ENCODE assay signal across 42 cellular contexts in genomic region chr17:58236394-58236793, GRCh38. TPM values are rescaled to one million over a fixed set of nuclear protein-coding genes. Genes with fewer than 3 reads are reported as not detected.
"Had no signal": no experiment of that assay in that cellular context is flagged by ENCODE, and none has a peak within 500 bp of the region (broad histone marks: within the 10 kb centered on the region; RNA-seq: fewer than 3 reads in every experiment).

No MANE protein-coding gene starts in this region.

- H3K4me3 ChIP-seq: cardiac muscle cell, PC-9 had no signal

- H3K9ac ChIP-seq: KMS-11 had no signal

- FAIRE-seq: RCC 7860 had no signal

- ATAC-seq: activated T-cell treated with anti-CD3 and anti-CD28 coated beads, Interleukin-2, amount 50 U/mL, for 72 hours; activated T-helper 17 cell treated with anti-CD3 and anti-CD28 coated beads, Interleukin-2, amount 50 U/mL, for 72 hours; Right ventricle myocardium inferior had no signal

- H2AFZ ChIP-seq: PC-9 had no signal

- H3K36me3 ChIP-seq: brain microvascular endothelial cell, cardiac muscle cell had no signal

- H3K4me2 ChIP-seq: KMS-11, PC-9 had no signal

- H3K27ac ChIP-seq: brain microvascular endothelial cell, cardiac muscle cell, KMS-11, PC-9, RWPE1, VCaP had no signal

- DNase-seq: activated B cell treated with CpG ODN at 0.5 μM for 24 hours; activated CD4-positive, alpha-beta memory T cell treated with anti-CD3 and anti-CD28 coated beads for 36 hours; activated CD4-positive, alpha-beta T cell treated with anti-CD3 and anti-CD28 coated beads for 4 hours; activated CD4-positive, alpha-beta T cell treated with anti-CD3 and anti-CD28 coated beads, Interleukin-2, amount 50 U/mL, for 1 hour; activated CD4-positive, CD25-positive, alpha-beta regulatory T cell treated with anti-CD3 and anti-CD28 coated beads, Interleukin-2, amount 50 U/mL, for 72 hours; activated effector memory CD4-positive, alpha-beta T cell treated with anti-CD3 and anti-CD28 coated beads, Interleukin-2, amount 50 U/mL, for 16 hours; activated naive CD4-positive, alpha-beta T cell; activated naive CD4-positive, alpha-beta T cell treated with anti-CD3 and anti-CD28 coated beads, Interleukin-2, amount 50 U/mL, for 16 hours; activated naive CD8-positive, alpha-beta T cell treated with anti-CD3 and anti-CD28 coated beads for 36 hours; activated T-cell treated with anti-CD3 and anti-CD28 coated beads, Interleukin-2, amount 50 U/mL, for 1 hour; activated T-cell treated with anti-CD3 and anti-CD28 coated beads, Interleukin-2, amount 50 U/mL, for 72 hours; amniotic stem cell; aorta; brain microvascular endothelial cell; MM.1S; MV-4-11; NCI-H1092; NCI-H1417; NCI-H146; NCI-H187; NCI-H2029 treated with DMSO at 0.1 percent for 48 hours; NCI-H2107; NCI-H2171; NCI-H510A; NCI-H526; NCI-H748 treated with DMSO at 0.1 percent for 48 hours; NK-92 treated with Interleukin-12 subunit alpha and Interleukin-12 subunit beta, amount 100 ng/mL, for 24 hours; PC-9; SIG-M5; SW 1271; T-helper 1 cell; T-helper 2 cell; T-helper 9 cell had no signal

RNA-seq across cellular contexts. Expression of gene LPO, which starts 2.0 kb away (rescaled TPM):
- total RNA-seq: activated B cell treated with CpG ODN at 0.5 μM for 24 hours; activated CD4-positive, alpha-beta memory T cell treated with anti-CD3 and anti-CD28 coated beads for 36 hours; activated CD8-positive, alpha-beta memory T cell treated with anti-CD3 and anti-CD28 coated beads for 36 hours; activated naive CD8-positive, alpha-beta T cell treated with anti-CD3 and anti-CD28 coated beads for 36 hours; aorta; cardiac muscle cell; LHCN-M2; PC-9; Right ventricle myocardium inferior had no signal
- polyA plus RNA-seq: aorta, cardiac muscle cell had no signal

RNA-seq across cellular contexts. Expression of gene EPX, which starts 43.9 kb away (rescaled TPM):
- total RNA-seq: activated B cell treated with CpG ODN at 0.5 μM for 24 hours; activated CD4-positive, alpha-beta memory T cell treated with anti-CD3 and anti-CD28 coated beads for 36 hours; activated CD8-positive, alpha-beta memory T cell treated with anti-CD3 and anti-CD28 coated beads for 36 hours; activated naive CD8-positive, alpha-beta T cell treated with anti-CD3 and anti-CD28 coated beads for 36 hours; activated T-cell treated with anti-CD3 and anti-CD28 coated beads, Interleukin-2, amount 50 U/mL, for 72 hours; activated T-helper 17 cell treated with anti-CD3 and anti-CD28 coated beads, Interleukin-2, amount 50 U/mL, for 72 hours; aorta; cardiac muscle cell; LHCN-M2; PC-9; Right ventricle myocardium inferior had no signal
- polyA plus RNA-seq: aorta, cardiac muscle cell had no signal

RNA-seq across cellular contexts. Expression of gene MPO, which starts 44.3 kb away (rescaled TPM):
- total RNA-seq: activated B cell treated with CpG ODN at 0.5 μM for 24 hours; activated CD8-positive, alpha-beta memory T cell treated with anti-CD3 and anti-CD28 coated beads for 36 hours; activated naive CD8-positive, alpha-beta T cell treated with anti-CD3 and anti-CD28 coated beads for 36 hours; cardiac muscle cell; LHCN-M2; PC-9 had no signal
- polyA plus RNA-seq: cardiac muscle cell had no signal
